In the genomic region with DNA sequence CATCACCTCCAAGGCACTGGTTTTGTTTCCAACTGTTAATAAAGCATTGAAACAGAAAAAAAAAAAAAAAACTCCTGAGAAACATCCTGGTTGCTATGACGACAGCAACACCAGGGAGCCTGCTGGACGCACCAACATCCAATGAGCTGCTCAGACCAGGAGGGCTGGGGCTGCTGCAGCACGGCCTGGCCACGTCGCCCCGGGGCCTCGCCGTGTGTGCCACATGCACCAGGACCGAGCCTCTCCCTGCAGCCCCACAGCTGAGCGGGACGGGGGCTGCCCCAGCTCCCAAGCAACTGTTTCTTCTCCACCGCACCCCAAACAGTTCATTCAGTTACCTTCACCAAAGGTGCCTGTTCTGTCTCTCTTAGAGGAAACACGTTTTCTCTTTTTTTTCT, we compare ENCODE assay signal across 8 cellular contexts.
A peak's percentile ranks its signal among the peaks of the same experiment; 100 is the strongest.
DNase-seq lines count a peak whose midpoint lies in the region; ATAC-seq and TF ChIP-seq lines count a peak whose summit lies in the region.

No MANE protein-coding gene starts in this region.

- CTCF ChIA-PET in GM10248 (lab: Yijun Ruan, JAX), result interaction anchor here (1.0 kb wide), 1 partner anchor 10 kb away, joined by 3 read pairs; no protein-coding TSS in a partner anchor

- POLR2A ChIA-PET in GM10248 (lab: Yijun Ruan, JAX), result no interaction called here

- in situ Hi-C loops in brain microvascular endothelial cell (cut with HindIII; ENCODE audit: low pct_ligation_motif_present, low sequenced_read_pairs), result no loop called here

- H3K27ac ChIP-seq in brain microvascular endothelial cell (peak overlapping the region; percentile 73), substantia nigra (ENCODE audit: low read depth, low read length, poor library complexity, severe bottlenecking) (peak overlapping the region; percentile 27)

- H3K4me3 ChIP-seq in brain microvascular endothelial cell (ENCODE audit: low read depth, low read length), result no peak overlapping the region

- H3K36me3 ChIP-seq in brain microvascular endothelial cell (replicated peaks), result peaks cover 19% of the 10 kb centered on the region

- TF ChIP-seq CTCF in brain microvascular endothelial cell (IDR thresholded peaks at IDR 0.05; ENCODE audit: low read depth, low read length, missing control alignments) (no peak), GM10248 (IDR thresholded peaks at IDR 0.05; ENCODE audit: control extremely low read depth, extremely low read depth, low read depth, missing control alignments) (no peak)

- H3K27me3 ChIP-seq in brain microvascular endothelial cell (replicated peaks), result no peaks in the 10 kb centered on the region

- peak; percentile 23 for DNase-seq in activated CD4-positive, CD25-positive, alpha-beta regulatory T cell treated with anti-CD3 and anti-CD28 coated beads, Interleukin-2, amount 50 U/mL, for 72 hours
- DNase-seq in brain microvascular endothelial cell (peak; percentile 64), kidney tubule cell (ENCODE audit: low spot score) (peak; percentile 24), substantia nigra (lab: John Stamatoyannopoulos, UW) (peak in 8 of 49 donors; percentile 38 to 60 (median 46)), NCI-H1105 treated with DMSO at 0.1 percent for 48 hours (lab: John Stamatoyannopoulos, UW) (no peak), GM10248 (ENCODE audit: extremely low spot score) (no peak), KG1 (lab: John Stamatoyannopoulos, UW) (no peak)

- ATAC-seq in activated CD4-positive, CD25-positive, alpha-beta regulatory T cell treated with anti-CD3 and anti-CD28 coated beads, Interleukin-2, amount 50 U/mL, for 24 hours, result no peak

Comparison
In these comparisons a context has a peak if more than half of its experiments do, and no peak if none do; other contexts are left out.
1. DNase-seq: peak in activated CD4-positive, CD25-positive, alpha-beta regulatory T cell treated with anti-CD3 and anti-CD28 coated beads, Interleukin-2, amount 50 U/mL, for 72 hours (single experiment), brain microvascular endothelial cell (single experiment) and kidney tubule cell (single experiment); none in NCI-H1105 treated with DMSO at 0.1 percent for 48 hours (single experiment), GM10248 (single experiment) and KG1 (single experiment).